8 cellular contexts compared by ENCODE assay signal in genomic region chr19:45692187-45693111, GRCh38. TPM values are rescaled to one million over a fixed set of nuclear protein-coding genes. Genes with fewer than 3 reads are reported as not detected.
DNase-seq lines count a peak whose midpoint lies in the region; ATAC-seq and TF ChIP-seq lines count a peak whose summit lies in the region.

Gene QPCTL, plus strand, starts transcription at chr19:45692666. Its CDS starts 38 bp downstream, at chr19:45692704.

- H3K36me3 Mint-ChIP-seq in activated B cell treated with CpG ODN at 0.5 μM for 24 hours (ENCODE audit: low read depth) (peaks cover 57% of the 10 kb centered on the region), immature natural killer cell (peaks cover 1 to 9% (median 5%) of the 10 kb centered on the region in 3 donors)

- POLR2A ChIA-PET in AG04450 (lab: Yijun Ruan, JAX) = interaction anchor here (0.7 to 2.9 kb wide), 9 partner anchors 14 to 106 kb away, joined by 3 to 35 read pairs (median 5); partner anchors contain the start of genes FBXO46 and SIX5
- POLR2A ChIA-PET in activated B cell treated with CpG ODN at 0.5 μM for 24 hours (lab: Charles Lee) = interaction anchor here (0.6 to 4.4 kb wide), 37 partner anchors 8 to 922 kb away, joined by 3 to 123 read pairs (median 5); partner anchors contain the start of genes DMWD, FBXO46, FOSB and GIPR

- H3K4me3 ChIP-seq in AG04450 (ENCODE audit: low read depth, low read length) = peak within 1 kb of the TSS; percentile 96

- peaks cover 30% of the 10 kb centered on the region for H3K4me1 Mint-ChIP-seq in activated B cell treated with CpG ODN at 0.5 μM for 24 hours
- H3K4me1 Mint-ChIP-seq in immature natural killer cell = peaks cover 21 to 35% of the 10 kb centered on the region in 2 donors

- no peaks in the 10 kb centered on the region; the same call in 1 of the 2 replicates for H3K9me3 ChIP-seq in AG04450 (ENCODE audit: control insufficient read depth, insufficient read depth, low read length)

- H3K27ac Mint-ChIP-seq in activated B cell treated with CpG ODN at 0.5 μM for 24 hours (peak within 1 kb of the TSS; percentile 98), immature natural killer cell (peak within 1 kb of the TSS; percentile 94 to 99 (median 97))

- peak; percentile 99 for DNase-seq in AG04450 (ENCODE audit: low read depth, low spot score)
- DNase-seq in NCI-H226 = peak; percentile 100
- DNase-seq in activated B cell treated with CpG ODN at 0.5 μM for 24 hours = peak; percentile 90
- DNase-seq in caudate nucleus (lab: John Stamatoyannopoulos, UW) = peak; percentile 86 to 100 (median 99)
- peak; percentile 98 for DNase-seq in immature natural killer cell
- peak; percentile 99 for DNase-seq in smooth muscle cell of the brain vasculature (ENCODE audit: low read depth, low spot score)

- H3K4me3 Mint-ChIP-seq in activated B cell treated with CpG ODN at 0.5 μM for 24 hours (peak within 1 kb of the TSS; percentile 94), immature natural killer cell (peak within 1 kb of the TSS; percentile 90 to 97 (median 94))

- CTCF ChIA-PET in AG04450 (lab: Charles Lee) = interaction anchor here (0.5 to 3.5 kb wide), 13 partner anchors 10 to 207 kb away, joined by 3 to 56 read pairs (median 5); partner anchors contain the start of gene DMPK
- CTCF ChIA-PET in activated B cell treated with CpG ODN at 0.5 μM for 24 hours (lab: Charles Lee) = interaction anchor here (1.0 to 3.8 kb wide), 15 partner anchors 11 to 253 kb away, joined by 3 to 36 read pairs (median 7); partner anchors contain the start of genes DMWD, FBXO46 and SIX5

- H3K27me3 Mint-ChIP-seq in activated B cell treated with CpG ODN at 0.5 μM for 24 hours = no peaks in the 10 kb centered on the region
- peaks cover 16 to 20% (median 16%) of the 10 kb centered on the region in 3 donors for H3K27me3 Mint-ChIP-seq in immature natural killer cell (ENCODE audit: low read depth in 3 of 3)

- peak; percentile 87 for ATAC-seq in GM18909 (IDR thresholded peaks at IDR 0.05; ENCODE audit: poor library complexity, unreplicated experiment)
- ATAC-seq in HG03175 (IDR thresholded peaks at IDR 0.05; ENCODE audit: unreplicated experiment) = peak; percentile 89
- ATAC-seq in activated B cell treated with CpG ODN at 0.5 μM for 24 hours (ENCODE audit: low read depth) = peak; percentile 86

- no peaks in the 10 kb centered on the region for H3K27me3 ChIP-seq in AG04450 (ENCODE audit: control insufficient read depth, insufficient read depth, low read length)

- intact Hi-C loops in activated B cell treated with CpG ODN at 0.5 μM for 24 hours (cut with micrococcal nuclease) = loop anchor here (1.0 to 5.0 kb wide), 14 partner anchors 11 to 242 kb away; partner anchors contain the start of genes DMWD, FBXO46, IRF2BP1 and OPA3

- H3K27ac ChIP-seq in AG04450 (ENCODE audit: low read depth, low read length) (peak within 1 kb of the TSS; percentile 89), caudate nucleus (ENCODE audit: low read depth, low read length) (peak within 1 kb of the TSS; percentile 91)

- no peak for TF ChIP-seq CTCF in AG04450 (IDR thresholded peaks at IDR 0.05; ENCODE audit: low read depth, low read length)
- no peak for TF ChIP-seq CTCF in activated B cell treated with CpG ODN at 0.5 μM for 24 hours (IDR thresholded peaks at IDR 0.05)

- H3K9me3 Mint-ChIP-seq in activated B cell treated with CpG ODN at 0.5 μM for 24 hours (no peaks in the 10 kb centered on the region), immature natural killer cell (no peaks in the 10 kb centered on the region)

RNA-seq across cellular contexts. Expression of gene QPCTL, which starts in this region (rescaled TPM):
- 6.7 and 9.5 TPM in 2 replicates for polyA plus RNA-seq in AG04450 (2011; rRNA removed)
- 8.9 and 11.3 TPM in 2 replicates for polyA minus RNA-seq in AG04450 (2011; rRNA and poly(A)+ RNA removed)
- 19.3 and 21.1 TPM in 2 replicates for total RNA-seq in activated B cell treated with CpG ODN at 0.5 μM for 24 hours
- 1 to 10 TPM in 2 of 3 donors, not detected in 1; 1.8 to 2.9 TPM for polyA plus RNA-seq in immature natural killer cell

Comparison
In these comparisons a context has a peak if more than half of its experiments do, and no peak if none do; other contexts are left out.
1. Peak in every context shown above with its lines: DNase-seq, ATAC-seq, H3K4me3 ChIP-seq and H3K27ac ChIP-seq.